Comparison of ENCODE assay signal across 9 cellular contexts in genomic region chr18:54946149-54946581, GRCh38. TPM values are rescaled to one million over a fixed set of nuclear protein-coding genes. Genes with fewer than 3 reads are reported as not detected.
DNase-seq lines count a peak whose midpoint lies in the region; ATAC-seq and TF ChIP-seq lines count a peak whose summit lies in the region.
"Had no signal": no experiment of that assay in that cellular context is flagged by ENCODE, and none has a peak within 500 bp of the region (broad histone marks: within the 10 kb centered on the region; RNA-seq: fewer than 3 reads in every experiment).

No MANE protein-coding gene starts in this region.

- H3K4me3 ChIP-seq in ascending aorta: peak overlapping the region; percentile 37 to 58

- intact Hi-C loops in ascending aorta (cut with DNase I): no loop called here

- DNase-seq in DMS153 treated with DMSO at 0.1 percent for 48 hours (lab: John Stamatoyannopoulos, UW; ENCODE audit: unreplicated experiment): peak; percentile 10
- no peak for DNase-seq in DMS153 (lab: John Stamatoyannopoulos, UW)
- DNase-seq in MV-4-11 (lab: John Stamatoyannopoulos, UW): peak; percentile 49
- no peak for DNase-seq in ascending aorta (ENCODE audit: low spot score in 2 of 2)
- DNase-seq in memory B cell (ENCODE audit: low spot score in 2 of 2): no peak
- DNase-seq in anterior cingulate cortex (lab: John Stamatoyannopoulos, UW): no peak
- DNase-seq in GDM1 (lab: John Stamatoyannopoulos, UW): no peak

- no peaks in the 10 kb centered on the region for H3K36me3 Mint-ChIP-seq in memory B cell

- H3K4me1 ChIP-seq in ascending aorta: no peaks in the 10 kb centered on the region

- H3K36me3 ChIP-seq in ascending aorta: no peaks in the 10 kb centered on the region

- peak; percentile 77 for ATAC-seq in HG02623 (IDR thresholded peaks at IDR 0.05; ENCODE audit: unreplicated experiment)
- ATAC-seq in memory B cell (ENCODE audit: low read depth): peak; percentile 62

- H3K27ac ChIP-seq in ascending aorta: no peak overlapping the region
- H3K27ac ChIP-seq: 22Rv1 had no signal

- no peaks in the 10 kb centered on the region for H3K9me3 ChIP-seq in ascending aorta

- H3K27ac Mint-ChIP-seq in memory B cell: peak overlapping the region; percentile 92

- no peaks in the 10 kb centered on the region for H3K27me3 ChIP-seq in ascending aorta

- H3K9me3 Mint-ChIP-seq in memory B cell: no peaks in the 10 kb centered on the region

- no peak for TF ChIP-seq CTCF in ascending aorta (IDR thresholded peaks at IDR 0.05)

- H3K27me3 Mint-ChIP-seq in memory B cell: peaks cover 2% of the 10 kb centered on the region

- H3K4me1 Mint-ChIP-seq in memory B cell: peaks cover 9% of the 10 kb centered on the region

- H3K4me3 Mint-ChIP-seq in memory B cell: peak overlapping the region; percentile 89

RNA-seq across cellular contexts. Expression of gene CCDC68, which starts 13.1 kb away (rescaled TPM):
- 15.8 TPM for total RNA-seq in ascending aorta

Comparison
In these comparisons a context has a peak if more than half of its experiments do, and no peak if none do; other contexts are left out.
1. DNase-seq: peak in DMS153 treated with DMSO at 0.1 percent for 48 hours (single experiment) and MV-4-11 (single experiment); none in DMS153 (single experiment), ascending aorta (0 of 2), memory B cell (0 of 2), anterior cingulate cortex (0 of 58) and GDM1 (single experiment).